ENCODE assay signal across 8 cellular contexts in genomic region chr7:131068604-131069021, GRCh38.
DNase-seq lines count a peak whose midpoint lies in the region; ATAC-seq, FAIRE-seq and TF ChIP-seq lines count a peak whose summit lies in the region.

No MANE protein-coding gene starts in this region.

- peaks cover 3% of the 10 kb centered on the region for H3K36me3 Mint-ChIP-seq in memory B cell

- peaks cover 50% of the 10 kb centered on the region for H3K4me1 Mint-ChIP-seq in memory B cell

- no peak overlapping the region for H3K4me3 Mint-ChIP-seq in memory B cell

- in situ Hi-C loops in astrocyte of the cerebellum (cut with HindIII; ENCODE audit: low sequenced_read_pairs), result no loop called here

- H3K9me3 Mint-ChIP-seq in memory B cell, result no peaks in the 10 kb centered on the region

- ATAC-seq in memory B cell (ENCODE audit: low read depth) (no peak), HG02623 (IDR thresholded peaks at IDR 0.05; ENCODE audit: unreplicated experiment) (no peak)

- TF ChIP-seq CTCF in AG09319 (IDR thresholded peaks at IDR 0.05; ENCODE audit: low read depth, low read length) (peak; percentile 52), astrocyte of the cerebellum (IDR thresholded peaks at IDR 0.05; ENCODE audit: low read depth, low read length, missing control alignments) (peak; percentile 51)

- DNase-seq in AG09319 (ENCODE audit: extremely low read depth, low read depth), result no peak
- no peak for DNase-seq in H54 (ENCODE audit: insufficient read length, low spot score)
- no peak for DNase-seq in astrocyte of the cerebellum (ENCODE audit: low read depth)
- DNase-seq in memory B cell (ENCODE audit: low spot score in 2 of 2), result peak in 1 of 2 donors; percentile 2
- DNase-seq in NCI-H2107 treated with DMSO at 0.1 percent for 48 hours (lab: John Stamatoyannopoulos, UW; ENCODE audit: unreplicated experiment), result no peak
- DNase-seq in RCC 7860 (ENCODE audit: low spot score), result no peak
- no peak for DNase-seq in activated effector memory CD4-positive, alpha-beta T cell treated with Interleukin-2 at 50 U/mL for 16 hours

- TF ChIP-seq POLR2A in H54 (IDR thresholded peaks at IDR 0.05; ENCODE audit: low read depth, low read length), result no peak

- H3K4me3 ChIP-seq in astrocyte of the cerebellum (ENCODE audit: low read depth, low read length), result no peak overlapping the region

- H3K27ac Mint-ChIP-seq in memory B cell, result peak overlapping the region; percentile 76

- FAIRE-seq in H54 (lab: Jason Lieb, UNC) (peak; percentile 61), RCC 7860 (lab: Jason Lieb, UNC) (no peak)

- no peaks in the 10 kb centered on the region for H3K27me3 Mint-ChIP-seq in memory B cell
